ENCODE assay signal across 19 cellular contexts in genomic region chr17:147796-148740, GRCh38. TPM values are rescaled to one million over a fixed set of nuclear protein-coding genes. Genes with fewer than 3 reads are reported as not detected.
DNase-seq lines count a peak whose midpoint lies in the region; ATAC-seq and TF ChIP-seq lines count a peak whose summit lies in the region.
"Had no signal": no experiment of that assay in that cellular context is flagged by ENCODE, and none has a peak within 500 bp of the region (broad histone marks: within the 10 kb centered on the region; RNA-seq: fewer than 3 reads in every experiment).

No MANE protein-coding gene starts in this region.

- TF ChIP-seq POLR2A in suprapubic skin (IDR thresholded peaks at IDR 0.05), result no peak

- H3K27me3 Mint-ChIP-seq in endothelial cell (ENCODE audit: unreplicated experiment), result peaks cover 5% of the 10 kb centered on the region
- H3K27me3 Mint-ChIP-seq: stimulated activated naive CD8-positive, alpha-beta T cell treated with anti-CD3 and anti-CD28 coated beads, Interleukin-15, Interleukin-2, amounts not matched to agents 100 ng/mL and 50 ng/mL, for 24 hours had no signal

- 83% methylated on average over 13 of the region's 17 CpGs for WGBS in suprapubic skin

- no peaks in the 10 kb centered on the region for H3K27me3 ChIP-seq in suprapubic skin
- H3K27me3 ChIP-seq: heart right ventricle had no signal

- no peak for TF ChIP-seq EP300 in suprapubic skin (IDR thresholded peaks at IDR 0.05)

- DNase-seq in activated CD4-positive, CD25-positive, alpha-beta regulatory T cell treated with anti-CD3 and anti-CD28 coated beads, Interleukin-2, amount 50 U/mL, for 72 hours, result peak; percentile 23
- DNase-seq in endothelial cell (ENCODE audit: low spot score) (peak; percentile 2), mucosa of descending colon (peak in 2 of 3 donors; percentile 12 to 27), suprapubic skin (ENCODE audit: low spot score in 2 of 2) (peak; percentile 30 to 49), omental fat pad (ENCODE audit: low spot score) (no peak), epidermal melanocyte (ENCODE audit: insufficient read length, low spot score) (no peak)
- DNase-seq: endodermal cell, HCEC 1CT, NCI-H1105, NCI-H524 treated with DMSO at 0.1 percent for 48 hours, retina had no signal

- no peaks in the 10 kb centered on the region for H3K9me3 Mint-ChIP-seq in endothelial cell (ENCODE audit: unreplicated experiment)
- H3K9me3 Mint-ChIP-seq: activated T-helper 2 cell treated with anti-CD3 and anti-CD28 coated beads, Interferon-gamma antibody, Interleukin-2, Interleukin-4, amounts not matched to agents 10 μg/mL and 5 μg/mL and 100 μg/mL, durations not matched to agents 14 hours and 24 hours and 36 hours; endodermal cell; memory B cell; naive thymus-derived CD8-positive, alpha-beta T cell; stimulated activated naive CD8-positive, alpha-beta T cell treated with anti-CD3 and anti-CD28 coated beads, Interleukin-15, Interleukin-2, amounts not matched to agents 100 ng/mL and 50 ng/mL, for 24 hours had no signal

- no peak overlapping the region for H3K27ac Mint-ChIP-seq in endothelial cell (ENCODE audit: unreplicated experiment)
- H3K27ac Mint-ChIP-seq: activated T-helper 2 cell treated with anti-CD3 and anti-CD28 coated beads, Interferon-gamma antibody, Interleukin-2, Interleukin-4, amounts not matched to agents 10 μg/mL and 5 μg/mL and 100 μg/mL, durations not matched to agents 14 hours and 24 hours and 36 hours; endodermal cell; memory B cell; naive thymus-derived CD8-positive, alpha-beta T cell; stimulated activated naive CD8-positive, alpha-beta T cell treated with anti-CD3 and anti-CD28 coated beads, Interleukin-15, Interleukin-2, amounts not matched to agents 100 ng/mL and 50 ng/mL, for 24 hours had no signal

- no peaks in the 10 kb centered on the region for H3K9me3 ChIP-seq in mucosa of descending colon
- no peaks in the 10 kb centered on the region for H3K9me3 ChIP-seq in suprapubic skin
- H3K9me3 ChIP-seq: heart right ventricle had no signal

- H3K4me3 Mint-ChIP-seq in endothelial cell (ENCODE audit: unreplicated experiment), result no peak overlapping the region
- H3K4me3 Mint-ChIP-seq: endodermal cell; memory B cell; naive thymus-derived CD8-positive, alpha-beta T cell; stimulated activated naive CD8-positive, alpha-beta T cell treated with anti-CD3 and anti-CD28 coated beads, Interleukin-15, Interleukin-2, amounts not matched to agents 100 ng/mL and 50 ng/mL, for 24 hours had no signal

- H3K4me1 Mint-ChIP-seq in endothelial cell (ENCODE audit: unreplicated experiment), result no peaks in the 10 kb centered on the region
- H3K4me1 Mint-ChIP-seq: endodermal cell had no signal

- ATAC-seq in activated CD4-positive, CD25-positive, alpha-beta regulatory T cell treated with anti-CD3 and anti-CD28 coated beads, Interleukin-2, amount 50 U/mL, for 24 hours, result no peak
- ATAC-seq in mucosa of descending colon (no peak), omental fat pad (ENCODE audit: low FRiP score) (no peak), GM21526 (IDR thresholded peaks at IDR 0.05; ENCODE audit: low FRiP score, unreplicated experiment) (no peak)
- ATAC-seq: heart right ventricle; naive thymus-derived CD8-positive, alpha-beta T cell had no signal

- no peaks in the 10 kb centered on the region for H3K36me3 ChIP-seq in mucosa of descending colon (ENCODE audit: low read depth)
- H3K36me3 ChIP-seq in suprapubic skin, result no peaks in the 10 kb centered on the region

- no peak overlapping the region for H3K4me3 ChIP-seq in mucosa of descending colon
- no peak overlapping the region for H3K4me3 ChIP-seq in suprapubic skin
- H3K4me3 ChIP-seq: heart right ventricle had no signal

- no peak for TF ChIP-seq CTCF in endothelial cell (IDR thresholded peaks at IDR 0.05; ENCODE audit: unreplicated experiment)
- no peak for TF ChIP-seq CTCF in mucosa of descending colon (IDR thresholded peaks at IDR 0.05)
- no peak for TF ChIP-seq CTCF in suprapubic skin (IDR thresholded peaks at IDR 0.05)
- no peak for TF ChIP-seq CTCF in omental fat pad (IDR thresholded peaks at IDR 0.05)

- no peak overlapping the region for H3K27ac ChIP-seq in suprapubic skin
- H3K27ac ChIP-seq: 22Rv1, heart right ventricle had no signal

- no peaks in the 10 kb centered on the region for H3K36me3 Mint-ChIP-seq in endothelial cell (ENCODE audit: low read depth, unreplicated experiment)
- H3K36me3 Mint-ChIP-seq: memory B cell; naive thymus-derived CD8-positive, alpha-beta T cell had no signal

- intact Hi-C loops in mucosa of descending colon (cut with DNase I, micrococcal nuclease), result loop anchor here in 1 of 2 donors (5.0 kb wide), 1 partner anchor 244 kb away; no protein-coding TSS in a partner anchor

- H3K4me1 ChIP-seq in mucosa of descending colon (ENCODE audit: low read depth) (no peaks in the 10 kb centered on the region), suprapubic skin (peaks cover 5% of the 10 kb centered on the region)

RNA-seq across cellular contexts. Expression of gene SCGB1C2, which starts 10.7 kb away (rescaled TPM):
- total RNA-seq in endothelial cell (ENCODE audit: unreplicated experiment), result not detected
- total RNA-seq in mucosa of descending colon, result not detected
- not detected for total RNA-seq in suprapubic skin
- not detected for total RNA-seq in omental fat pad
- total RNA-seq: activated T-helper 2 cell treated with anti-CD3 and anti-CD28 coated beads, Interferon-gamma antibody, Interleukin-2, Interleukin-4, amounts not matched to agents 10 μg/mL and 5 μg/mL and 100 μg/mL, durations not matched to agents 14 hours and 24 hours and 36 hours; endodermal cell; heart right ventricle; naive thymus-derived CD8-positive, alpha-beta T cell had no signal

RNA-seq across cellular contexts. Expression of gene DOC2B, which starts 33.4 kb away (rescaled TPM):
- total RNA-seq in endothelial cell (ENCODE audit: unreplicated experiment), result 0.33 TPM
- 1 to 10 TPM; 3.2 to 6.7 (median 4.0) TPM for total RNA-seq in mucosa of descending colon
- total RNA-seq in suprapubic skin, result 10 to 100 TPM in 1 of 4 donors, 1 to 10 TPM in 3; 1.8 to 19.4 (median 6.1) TPM
- total RNA-seq in omental fat pad, result 10 to 100 TPM in 2 of 4 donors, 1 to 10 TPM in 2; 4.9 to 41.9 (median 19.3) TPM

Comparison
In these comparisons a context has a peak if more than half of its experiments do, and no peak if none do; other contexts are left out.
1. DNase-seq: peak in activated CD4-positive, CD25-positive, alpha-beta regulatory T cell treated with anti-CD3 and anti-CD28 coated beads, Interleukin-2, amount 50 U/mL, for 72 hours (single experiment), endothelial cell (single experiment), mucosa of descending colon (2 of 3) and suprapubic skin (2 of 2); none in omental fat pad (single experiment) and epidermal melanocyte (single experiment).